In the genomic region with DNA sequence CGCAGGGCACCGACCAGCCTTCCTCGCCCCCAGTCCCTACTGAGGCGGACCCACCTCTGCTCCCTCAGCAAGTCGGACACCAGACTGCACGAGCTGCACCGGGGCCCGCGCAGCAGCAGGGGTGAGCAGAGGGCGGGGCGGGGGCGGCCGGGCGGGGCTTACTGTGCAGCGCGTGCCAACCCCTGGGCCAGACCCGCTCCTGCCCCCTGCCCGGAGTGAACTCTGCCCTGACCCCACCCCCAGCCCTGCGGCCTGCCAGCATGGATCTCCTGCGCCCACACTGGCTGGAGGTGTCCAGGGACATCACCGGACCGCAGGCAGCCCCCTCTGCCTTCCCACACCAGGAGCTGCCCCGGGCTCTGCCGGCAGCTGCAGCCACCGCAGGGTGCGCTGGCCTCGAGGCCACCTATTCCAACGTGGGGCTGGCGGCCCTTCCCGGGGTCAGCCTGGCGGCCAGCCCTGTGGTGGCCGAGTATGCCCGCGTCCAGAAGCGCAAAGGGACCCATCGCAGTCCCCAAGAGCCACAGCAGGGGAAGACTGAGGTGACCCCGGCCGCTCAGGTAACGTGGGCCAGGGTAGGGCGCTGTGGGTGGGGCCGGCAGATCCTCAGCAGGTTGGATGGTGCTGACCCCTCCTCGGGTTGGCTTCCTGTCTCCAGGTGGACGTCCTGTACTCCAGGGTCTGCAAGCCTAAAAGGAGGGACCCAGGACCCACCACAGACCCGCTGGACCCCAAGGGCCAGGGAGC, we compare ENCODE assay signal across 1 cellular context.
TF ChIP-seq lines count a peak whose summit lies in the region.

No MANE protein-coding gene starts in this region.

TF ChIP-seq in HepG2, 621 proteins besides CTCF, POLR2A, EP300 and RAD21 (continues in another document):
- TF ChIP-seq RORA (CRISPR knock-in tag; IDR thresholded peaks at IDR 0.05) (no peak), KLF11 (CRISPR knock-in tag; IDR thresholded peaks at IDR 0.05) (no peak; the same call in none of the 2 replicates), SSRP1 (CRISPR knock-in tag; IDR thresholded peaks at IDR 0.05) (peak; percentile 26; the same call in 1 of the 2 replicates), ZNF292 (CRISPR knock-in tag; IDR thresholded peaks at IDR 0.05; ENCODE audit: borderline replicate concordance, low read depth) (no peak), ZNF678 (CRISPR knock-in tag; IDR thresholded peaks at IDR 0.05) (peak; percentile 99), REL (CRISPR knock-in tag; conservative IDR thresholded peaks at IDR 0.05) (peak; percentile 94), HNRNPH1 (optimal IDR thresholded peaks at IDR 0.05; ENCODE audit: low read depth, low read length) (no peak), ZNF773 (CRISPR knock-in tag; IDR thresholded peaks at IDR 0.05; ENCODE audit: borderline replicate concordance) (peak; percentile 42; the same call in 1 of the 2 replicates), ZNF598 (CRISPR knock-in tag; IDR thresholded peaks at IDR 0.05; ENCODE audit: borderline replicate concordance) (no peak), CREM (IDR thresholded peaks at IDR 0.05) (no peak), CREM (CRISPR knock-in tag; IDR thresholded peaks at IDR 0.05) (no peak), ARNT (IDR thresholded peaks at IDR 0.05) (no peak), SAFB2 (CRISPR knock-in tag; IDR thresholded peaks at IDR 0.05; ENCODE audit: borderline replicate concordance, low read depth) (peak; percentile 87), ZNF501 (CRISPR knock-in tag; IDR thresholded peaks at IDR 0.05) (peak; percentile 28; the same call in 1 of the 2 replicates), ZNF124 (CRISPR knock-in tag; IDR thresholded peaks at IDR 0.05) (no peak), FLYWCH1 (CRISPR knock-in tag; IDR thresholded peaks at IDR 0.05) (no peak), CAMTA2 (CRISPR knock-in tag; IDR thresholded peaks at IDR 0.05; ENCODE audit: borderline replicate concordance) (no peak), GFI1 (CRISPR knock-in tag; IDR thresholded peaks at IDR 0.05; ENCODE audit: borderline replicate concordance) (peak; percentile 76; the same call in 1 of the 2 replicates), NFIB (CRISPR knock-in tag; IDR thresholded peaks at IDR 0.05; ENCODE audit: borderline replicate concordance) (no peak), ZNF563 (CRISPR knock-in tag; IDR thresholded peaks at IDR 0.05) (peak; percentile 70; the same call in 1 of the 2 replicates), KDM3A (CRISPR knock-in tag; IDR thresholded peaks at IDR 0.05; ENCODE audit: low read depth) (no peak; the same call in 1 of the 2 replicates), SRF (IDR thresholded peaks at IDR 0.05; ENCODE audit: low read depth, low read length) (no peak), PHF5A (CRISPR knock-in tag; IDR thresholded peaks at IDR 0.05; ENCODE audit: low read depth, unreplicated experiment) (peak; percentile 48), SP1 (IDR thresholded peaks at IDR 0.05) (no peak), SP1 (CRISPR knock-in tag; IDR thresholded peaks at IDR 0.05) (peak; percentile 79; the same call in 1 of the 2 replicates), STAG1 (CRISPR knock-in tag; IDR thresholded peaks at IDR 0.05) (peak; percentile 41; the same call in 1 of the 2 replicates), ZBTB1 (CRISPR knock-in tag; IDR thresholded peaks at IDR 0.05; ENCODE audit: borderline replicate concordance) (0 out of 2 replicates have a peak, but pooled peaks have one; percentile 32), MAF1 (CRISPR knock-in tag; IDR thresholded peaks at IDR 0.05; ENCODE audit: borderline replicate concordance) (peak; percentile 98), JUNB (CRISPR knock-in tag; IDR thresholded peaks at IDR 0.05; ENCODE audit: borderline replicate concordance) (no peak)
- TF ChIP-seq, protein P1, sequence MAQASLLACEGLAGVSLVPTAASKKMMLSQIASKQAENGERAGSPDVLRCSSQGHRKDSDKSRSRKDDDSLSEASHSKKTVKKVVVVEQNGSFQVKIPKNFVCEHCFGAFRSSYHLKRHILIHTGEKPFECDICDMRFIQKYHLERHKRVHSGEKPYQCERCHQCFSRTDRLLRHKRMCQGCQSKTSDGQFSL (CRISPR knock-in tag; IDR thresholded peaks at IDR 0.05), result peak; percentile 88
- TF ChIP-seq, protein P2, sequence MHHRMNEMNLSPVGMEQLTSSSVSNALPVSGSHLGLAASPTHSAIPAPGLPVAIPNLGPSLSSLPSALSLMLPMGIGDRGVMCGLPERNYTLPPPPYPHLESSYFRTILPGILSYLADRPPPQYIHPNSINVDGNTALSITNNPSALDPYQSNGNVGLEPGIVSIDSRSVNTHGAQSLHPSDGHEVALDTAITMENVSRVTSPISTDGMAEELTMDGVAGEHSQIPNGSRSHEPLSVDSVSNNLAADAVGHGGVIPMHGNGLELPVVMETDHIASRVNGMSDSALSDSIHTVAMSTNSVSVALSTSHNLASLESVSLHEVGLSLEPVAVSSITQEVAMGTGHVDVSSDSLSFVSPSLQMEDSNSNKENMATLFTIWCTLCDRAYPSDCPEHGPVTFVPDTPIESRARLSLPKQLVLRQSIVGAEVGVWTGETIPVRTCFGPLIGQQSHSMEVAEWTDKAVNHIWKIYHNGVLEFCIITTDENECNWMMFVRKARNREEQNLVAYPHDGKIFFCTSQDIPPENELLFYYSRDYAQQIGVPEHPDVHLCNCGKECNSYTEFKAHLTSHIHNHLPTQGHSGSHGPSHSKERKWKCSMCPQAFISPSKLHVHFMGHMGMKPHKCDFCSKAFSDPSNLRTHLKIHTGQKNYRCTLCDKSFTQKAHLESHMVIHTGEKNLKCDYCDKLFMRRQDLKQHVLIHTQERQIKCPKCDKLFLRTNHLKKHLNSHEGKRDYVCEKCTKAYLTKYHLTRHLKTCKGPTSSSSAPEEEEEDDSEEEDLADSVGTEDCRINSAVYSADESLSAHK (CRISPR knock-in tag; IDR thresholded peaks at IDR 0.05; ENCODE audit: borderline replicate concordance), result no peak
- TF ChIP-seq, protein P3, sequence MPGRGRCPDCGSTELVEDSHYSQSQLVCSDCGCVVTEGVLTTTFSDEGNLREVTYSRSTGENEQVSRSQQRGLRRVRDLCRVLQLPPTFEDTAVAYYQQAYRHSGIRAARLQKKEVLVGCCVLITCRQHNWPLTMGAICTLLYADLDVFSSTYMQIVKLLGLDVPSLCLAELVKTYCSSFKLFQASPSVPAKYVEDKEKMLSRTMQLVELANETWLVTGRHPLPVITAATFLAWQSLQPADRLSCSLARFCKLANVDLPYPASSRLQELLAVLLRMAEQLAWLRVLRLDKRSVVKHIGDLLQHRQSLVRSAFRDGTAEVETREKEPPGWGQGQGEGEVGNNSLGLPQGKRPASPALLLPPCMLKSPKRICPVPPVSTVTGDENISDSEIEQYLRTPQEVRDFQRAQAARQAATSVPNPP (CRISPR knock-in tag; IDR thresholded peaks at IDR 0.05), result peak; percentile 85; the same call in 1 of the 2 replicates
- TF ChIP-seq, protein P4, sequence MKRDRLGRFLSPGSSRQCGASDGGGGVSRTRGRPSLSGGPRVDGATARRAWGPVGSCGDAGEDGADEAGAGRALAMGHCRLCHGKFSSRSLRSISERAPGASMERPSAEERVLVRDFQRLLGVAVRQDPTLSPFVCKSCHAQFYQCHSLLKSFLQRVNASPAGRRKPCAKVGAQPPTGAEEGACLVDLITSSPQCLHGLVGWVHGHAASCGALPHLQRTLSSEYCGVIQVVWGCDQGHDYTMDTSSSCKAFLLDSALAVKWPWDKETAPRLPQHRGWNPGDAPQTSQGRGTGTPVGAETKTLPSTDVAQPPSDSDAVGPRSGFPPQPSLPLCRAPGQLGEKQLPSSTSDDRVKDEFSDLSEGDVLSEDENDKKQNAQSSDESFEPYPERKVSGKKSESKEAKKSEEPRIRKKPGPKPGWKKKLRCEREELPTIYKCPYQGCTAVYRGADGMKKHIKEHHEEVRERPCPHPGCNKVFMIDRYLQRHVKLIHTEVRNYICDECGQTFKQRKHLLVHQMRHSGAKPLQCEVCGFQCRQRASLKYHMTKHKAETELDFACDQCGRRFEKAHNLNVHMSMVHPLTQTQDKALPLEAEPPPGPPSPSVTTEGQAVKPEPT (CRISPR knock-in tag; IDR thresholded peaks at IDR 0.05; ENCODE audit: low read depth), result peak; percentile 12
- TF ChIP-seq, protein P5, sequence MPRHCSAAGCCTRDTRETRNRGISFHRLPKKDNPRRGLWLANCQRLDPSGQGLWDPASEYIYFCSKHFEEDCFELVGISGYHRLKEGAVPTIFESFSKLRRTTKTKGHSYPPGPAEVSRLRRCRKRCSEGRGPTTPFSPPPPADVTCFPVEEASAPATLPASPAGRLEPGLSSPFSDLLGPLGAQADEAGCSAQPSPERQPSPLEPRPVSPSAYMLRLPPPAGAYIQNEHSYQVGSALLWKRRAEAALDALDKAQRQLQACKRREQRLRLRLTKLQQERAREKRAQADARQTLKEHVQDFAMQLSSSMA (CRISPR knock-in tag; IDR thresholded peaks at IDR 0.05), result peak; percentile 72; the same call in 1 of the 2 replicates
- TF ChIP-seq, protein P6, sequence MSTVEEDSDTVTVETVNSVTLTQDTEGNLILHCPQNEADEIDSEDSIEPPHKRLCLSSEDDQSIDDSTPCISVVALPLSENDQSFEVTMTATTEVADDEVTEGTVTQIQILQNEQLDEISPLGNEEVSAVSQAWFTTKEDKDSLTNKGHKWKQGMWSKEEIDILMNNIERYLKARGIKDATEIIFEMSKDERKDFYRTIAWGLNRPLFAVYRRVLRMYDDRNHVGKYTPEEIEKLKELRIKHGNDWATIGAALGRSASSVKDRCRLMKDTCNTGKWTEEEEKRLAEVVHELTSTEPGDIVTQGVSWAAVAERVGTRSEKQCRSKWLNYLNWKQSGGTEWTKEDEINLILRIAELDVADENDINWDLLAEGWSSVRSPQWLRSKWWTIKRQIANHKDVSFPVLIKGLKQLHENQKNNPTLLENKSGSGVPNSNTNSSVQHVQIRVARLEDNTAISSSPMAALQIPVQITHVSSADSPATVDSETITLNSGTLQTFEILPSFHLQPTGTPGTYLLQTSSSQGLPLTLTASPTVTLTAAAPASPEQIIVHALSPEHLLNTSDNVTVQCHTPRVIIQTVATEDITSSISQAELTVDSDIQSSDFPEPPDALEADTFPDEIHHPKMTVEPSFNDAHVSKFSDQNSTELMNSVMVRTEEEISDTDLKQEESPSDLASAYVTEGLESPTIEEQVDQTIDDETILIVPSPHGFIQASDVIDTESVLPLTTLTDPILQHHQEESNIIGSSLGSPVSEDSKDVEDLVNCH (CRISPR knock-in tag; IDR thresholded peaks at IDR 0.05), result peak; percentile 90; the same call in 1 of the 2 replicates
- TF ChIP-seq, protein P7, sequence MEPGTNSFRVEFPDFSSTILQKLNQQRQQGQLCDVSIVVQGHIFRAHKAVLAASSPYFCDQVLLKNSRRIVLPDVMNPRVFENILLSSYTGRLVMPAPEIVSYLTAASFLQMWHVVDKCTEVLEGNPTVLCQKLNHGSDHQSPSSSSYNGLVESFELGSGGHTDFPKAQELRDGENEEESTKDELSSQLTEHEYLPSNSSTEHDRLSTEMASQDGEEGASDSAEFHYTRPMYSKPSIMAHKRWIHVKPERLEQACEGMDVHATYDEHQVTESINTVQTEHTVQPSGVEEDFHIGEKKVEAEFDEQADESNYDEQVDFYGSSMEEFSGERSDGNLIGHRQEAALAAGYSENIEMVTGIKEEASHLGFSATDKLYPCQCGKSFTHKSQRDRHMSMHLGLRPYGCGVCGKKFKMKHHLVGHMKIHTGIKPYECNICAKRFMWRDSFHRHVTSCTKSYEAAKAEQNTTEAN (CRISPR knock-in tag; conservative IDR thresholded peaks at IDR 0.05), result no peak; the same call in 1 of the 2 replicates
- TF ChIP-seq, protein P8, sequence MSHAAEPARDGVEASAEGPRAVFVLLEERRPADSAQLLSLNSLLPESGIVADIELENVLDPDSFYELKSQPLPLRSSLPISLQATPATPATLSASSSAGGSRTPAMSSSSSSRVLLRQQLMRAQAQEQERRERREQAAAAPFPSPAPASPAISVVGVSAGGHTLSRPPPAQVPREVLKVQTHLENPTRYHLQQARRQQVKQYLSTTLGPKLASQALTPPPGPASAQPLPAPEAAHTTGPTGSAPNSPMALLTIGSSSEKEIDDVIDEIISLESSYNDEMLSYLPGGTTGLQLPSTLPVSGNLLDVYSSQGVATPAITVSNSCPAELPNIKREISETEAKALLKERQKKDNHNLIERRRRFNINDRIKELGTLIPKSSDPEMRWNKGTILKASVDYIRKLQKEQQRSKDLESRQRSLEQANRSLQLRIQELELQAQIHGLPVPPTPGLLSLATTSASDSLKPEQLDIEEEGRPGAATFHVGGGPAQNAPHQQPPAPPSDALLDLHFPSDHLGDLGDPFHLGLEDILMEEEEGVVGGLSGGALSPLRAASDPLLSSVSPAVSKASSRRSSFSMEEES (CRISPR knock-in tag; IDR thresholded peaks at IDR 0.05), result no peak; the same call in none of the 2 replicates
- TF ChIP-seq, protein P9, sequence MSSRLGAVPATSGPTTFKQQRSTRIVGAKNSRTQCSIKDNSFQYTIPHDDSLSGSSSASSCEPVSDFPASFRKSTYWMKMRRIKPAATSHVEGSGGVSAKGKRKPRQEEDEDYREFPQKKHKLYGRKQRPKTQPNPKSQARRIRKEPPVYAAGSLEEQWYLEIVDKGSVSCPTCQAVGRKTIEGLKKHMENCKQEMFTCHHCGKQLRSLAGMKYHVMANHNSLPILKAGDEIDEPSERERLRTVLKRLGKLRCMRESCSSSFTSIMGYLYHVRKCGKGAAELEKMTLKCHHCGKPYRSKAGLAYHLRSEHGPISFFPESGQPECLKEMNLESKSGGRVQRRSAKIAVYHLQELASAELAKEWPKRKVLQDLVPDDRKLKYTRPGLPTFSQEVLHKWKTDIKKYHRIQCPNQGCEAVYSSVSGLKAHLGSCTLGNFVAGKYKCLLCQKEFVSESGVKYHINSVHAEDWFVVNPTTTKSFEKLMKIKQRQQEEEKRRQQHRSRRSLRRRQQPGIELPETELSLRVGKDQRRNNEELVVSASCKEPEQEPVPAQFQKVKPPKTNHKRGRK (CRISPR knock-in tag; IDR thresholded peaks at IDR 0.05), result peak; percentile 77; the same call in 1 of the 2 replicates
- TF ChIP-seq, protein P10, sequence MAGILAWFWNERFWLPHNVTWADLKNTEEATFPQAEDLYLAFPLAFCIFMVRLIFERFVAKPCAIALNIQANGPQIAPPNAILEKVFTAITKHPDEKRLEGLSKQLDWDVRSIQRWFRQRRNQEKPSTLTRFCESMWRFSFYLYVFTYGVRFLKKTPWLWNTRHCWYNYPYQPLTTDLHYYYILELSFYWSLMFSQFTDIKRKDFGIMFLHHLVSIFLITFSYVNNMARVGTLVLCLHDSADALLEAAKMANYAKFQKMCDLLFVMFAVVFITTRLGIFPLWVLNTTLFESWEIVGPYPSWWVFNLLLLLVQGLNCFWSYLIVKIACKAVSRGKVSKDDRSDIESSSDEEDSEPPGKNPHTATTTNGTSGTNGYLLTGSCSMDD (CRISPR knock-in tag; IDR thresholded peaks at IDR 0.05), result peak; percentile 86; the same call in 1 of the 2 replicates
